ENCODE assay signal across 8 cellular contexts in the genomic region with DNA sequence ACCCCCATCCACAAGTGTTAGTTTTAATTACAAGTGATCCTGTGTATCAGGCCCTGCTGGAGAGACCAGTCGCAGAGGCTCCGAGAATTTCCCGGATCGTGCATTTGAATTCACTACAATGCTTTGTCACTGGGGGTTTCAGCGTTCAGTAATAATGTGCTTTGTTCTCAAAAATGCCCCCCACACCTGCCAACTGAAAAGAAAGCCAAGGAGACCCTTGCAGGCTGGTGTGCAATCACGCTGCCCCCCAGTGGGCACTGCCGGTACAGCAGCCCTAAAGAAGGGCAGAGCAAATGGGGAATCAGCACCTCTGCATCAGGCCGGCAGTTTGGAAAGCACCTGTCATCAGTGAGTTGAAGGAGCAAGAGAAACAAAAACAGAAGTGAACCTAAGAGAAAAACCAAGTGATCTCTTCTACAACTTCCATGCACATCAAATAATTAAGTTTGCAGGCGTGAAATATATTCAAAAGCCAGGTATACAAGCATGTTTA.
DNase-seq lines count a peak whose midpoint lies in the region; ATAC-seq and TF ChIP-seq lines count a peak whose summit lies in the region.

No MANE protein-coding gene starts in this region.

- peaks cover 13% of the 10 kb centered on the region for H4K20me1 ChIP-seq in PC-9 (ENCODE audit: insufficient read depth)

- H3K4me3 Mint-ChIP-seq in activated T-helper 2 cell treated with anti-CD3 and anti-CD28 coated beads, Interferon-gamma antibody, Interleukin-2, Interleukin-4, amounts not matched to agents 10 μg/mL and 5 μg/mL and 100 μg/mL, durations not matched to agents 14 hours and 24 hours and 36 hours (ENCODE audit: low read depth): no peak overlapping the region
- H3K4me3 Mint-ChIP-seq in progenitor cell of endocrine pancreas (ENCODE audit: low read depth): peak overlapping the region; percentile 14

- POLR2A ChIA-PET in PC-9 (lab: Charles Lee; ENCODE audit: unreplicated experiment): no interaction called here

- H3K9me3 Mint-ChIP-seq in activated T-helper 2 cell treated with anti-CD3 and anti-CD28 coated beads, Interferon-gamma antibody, Interleukin-2, Interleukin-4, amounts not matched to agents 10 μg/mL and 5 μg/mL and 100 μg/mL, durations not matched to agents 14 hours and 24 hours and 36 hours: no peaks in the 10 kb centered on the region
- no peaks in the 10 kb centered on the region for H3K9me3 Mint-ChIP-seq in progenitor cell of endocrine pancreas (ENCODE audit: low read depth)

- no peaks in the 10 kb centered on the region for H3K4me1 Mint-ChIP-seq in activated T-helper 2 cell treated with anti-CD3 and anti-CD28 coated beads, Interferon-gamma antibody, Interleukin-2, Interleukin-4, amounts not matched to agents 10 μg/mL and 5 μg/mL and 100 μg/mL, durations not matched to agents 14 hours and 24 hours and 36 hours (ENCODE audit: low read depth)
- peaks cover 32% of the 10 kb centered on the region for H3K4me1 Mint-ChIP-seq in progenitor cell of endocrine pancreas (ENCODE audit: low read depth)

- intact Hi-C loops in PC-9 (cut with micrococcal nuclease; ENCODE audit: unreplicated experiment): loop anchor here (5.0 to 10.0 kb wide), 4 partner anchors 313 to 1840 kb away; no protein-coding TSS in a partner anchor
- intact Hi-C loops in activated T-helper 2 cell treated with anti-CD3 and anti-CD28 coated beads, Interferon-gamma antibody, Interleukin-2, Interleukin-4, amounts not matched to agents 10 μg/mL and 5 μg/mL and 100 μg/mL, durations not matched to agents 14 hours and 24 hours and 36 hours (cut with micrococcal nuclease): loop anchor here (2.0 kb wide), 1 partner anchor 115 kb away; no protein-coding TSS in a partner anchor
- intact Hi-C loops in vagina (cut with DNase I): loop anchor here (5.0 kb wide), 1 partner anchor 1305 kb away; a partner anchor contains a TSS

- H3K9me3 ChIP-seq in PC-9 (ENCODE audit: insufficient read depth, low read depth): no peaks in the 10 kb centered on the region
- no peaks in the 10 kb centered on the region for H3K9me3 ChIP-seq in vagina

- CTCF ChIA-PET in PC-9 (lab: Charles Lee): interaction anchor here (0.7 kb wide), 1 partner anchor 1303 kb away, joined by 3 read pairs; no protein-coding TSS in a partner anchor

- no peak overlapping the region for H3K27ac Mint-ChIP-seq in activated T-helper 2 cell treated with anti-CD3 and anti-CD28 coated beads, Interferon-gamma antibody, Interleukin-2, Interleukin-4, amounts not matched to agents 10 μg/mL and 5 μg/mL and 100 μg/mL, durations not matched to agents 14 hours and 24 hours and 36 hours
- H3K27ac Mint-ChIP-seq in progenitor cell of endocrine pancreas: no peak overlapping the region

- H3K36me3 Mint-ChIP-seq in activated T-helper 2 cell treated with anti-CD3 and anti-CD28 coated beads, Interferon-gamma antibody, Interleukin-2, Interleukin-4, amounts not matched to agents 10 μg/mL and 5 μg/mL and 100 μg/mL, durations not matched to agents 14 hours and 24 hours and 36 hours (ENCODE audit: low read depth): no peaks in the 10 kb centered on the region
- H3K36me3 Mint-ChIP-seq in progenitor cell of endocrine pancreas (ENCODE audit: insufficient read depth): peaks cover 10% of the 10 kb centered on the region

- H3K27ac ChIP-seq in PC-9: no peak overlapping the region
- H3K27ac ChIP-seq in vagina: no peak overlapping the region

- peaks cover 22% of the 10 kb centered on the region; the same call in 1 of the 2 replicates for H3K79me2 ChIP-seq in PC-9 (ENCODE audit: low read depth)

- no peaks in the 10 kb centered on the region for H3F3A ChIP-seq in PC-9 (ENCODE audit: insufficient read depth, low read depth)

- DNase-seq in DMS53 (lab: John Stamatoyannopoulos, UW) (peak; percentile 69), PC-9 (peak in 1 of 2 experiments; percentile 56), glomerular visceral epithelial cell (ENCODE audit: extremely low spot score) (peak; percentile 59), progenitor cell of endocrine pancreas (ENCODE audit: low spot score, unreplicated experiment) (peak; percentile 78), vagina (ENCODE audit: extremely low spot score in 2 of 2) (no peak)
- peak; percentile 41 for DNase-seq in activated T-helper 2 cell treated with anti-CD3 and anti-CD28 coated beads, Interferon-gamma antibody, Interleukin-2, Interleukin-4, amounts not matched to agents 10 μg/mL and 5 μg/mL and 100 μg/mL, durations not matched to agents 14 hours and 24 hours and 36 hours (ENCODE audit: low spot score)

- peak; percentile 94 for TF ChIP-seq CTCF in PC-9 (conservative IDR thresholded peaks at IDR 0.05)
- peak; percentile 97 for TF ChIP-seq CTCF in progenitor cell of endocrine pancreas (IDR thresholded peaks at IDR 0.05; ENCODE audit: unreplicated experiment)
- peak; percentile 75 to 89 (median 85) for TF ChIP-seq CTCF in vagina (IDR thresholded peaks at IDR 0.05)

- no TSS peak for BruUV-seq in PC-9 (replicated peaks; lab: Mats Ljungman, UMichigan)

- TF ChIP-seq POLR2A in vagina (IDR thresholded peaks at IDR 0.05): no peak

- H2AFZ ChIP-seq in PC-9: no peak overlapping the region

- no peaks in the 10 kb centered on the region for H3K36me3 ChIP-seq in PC-9 (ENCODE audit: low read depth)
- no peaks in the 10 kb centered on the region for H3K36me3 ChIP-seq in vagina

- H3K4me3 ChIP-seq in PC-9 (no peak overlapping the region), vagina (no peak overlapping the region)

- H3K27me3 ChIP-seq in PC-9 (ENCODE audit: insufficient read depth, low read depth): no peaks in the 10 kb centered on the region
- no peaks in the 10 kb centered on the region for H3K27me3 ChIP-seq in vagina

- no peaks in the 10 kb centered on the region for H3K9me2 ChIP-seq in PC-9 (ENCODE audit: insufficient read depth)

- ATAC-seq in GM19467 (IDR thresholded peaks at IDR 0.05; ENCODE audit: unreplicated experiment) (peak; percentile 63), HG03558 (IDR thresholded peaks at IDR 0.05; ENCODE audit: extremely low read depth, unreplicated experiment) (peak; percentile 40)

- no peak overlapping the region for H3K4me2 ChIP-seq in PC-9

- no peaks in the 10 kb centered on the region for H3K27me3 Mint-ChIP-seq in activated T-helper 2 cell treated with anti-CD3 and anti-CD28 coated beads, Interferon-gamma antibody, Interleukin-2, Interleukin-4, amounts not matched to agents 10 μg/mL and 5 μg/mL and 100 μg/mL, durations not matched to agents 14 hours and 24 hours and 36 hours (ENCODE audit: low read depth)
- H3K27me3 Mint-ChIP-seq in progenitor cell of endocrine pancreas: no peaks in the 10 kb centered on the region

- H3K4me1 ChIP-seq in PC-9 (replicated peaks; ENCODE audit: insufficient read depth) (peaks cover 5% of the 10 kb centered on the region; the same call in 1 of the 2 replicates), vagina (peaks cover 32% of the 10 kb centered on the region)

Comparison
In these comparisons a context has a peak if more than half of its experiments do, and no peak if none do; other contexts are left out.
1. DNase-seq: peak in DMS53 (single experiment), activated T-helper 2 cell treated with anti-CD3 and anti-CD28 coated beads, Interferon-gamma antibody, Interleukin-2, Interleukin-4, amounts not matched to agents 10 μg/mL and 5 μg/mL and 100 μg/mL, durations not matched to agents 14 hours and 24 hours and 36 hours (single experiment), glomerular visceral epithelial cell (single experiment) and progenitor cell of endocrine pancreas (single experiment); none in vagina (0 of 2).
2. Peak in every context shown above with its lines, with median percentiles within 50 percentile points of each other: CTCF ChIP-seq.